Comparison of ENCODE assay signal across 8 cellular contexts in genomic region chr16:77807-78443, GRCh38. TPM values are rescaled to one million over a fixed set of nuclear protein-coding genes. Genes with fewer than 3 reads are reported as not detected.
DNase-seq lines count a peak whose midpoint lies in the region; ATAC-seq and TF ChIP-seq lines count a peak whose summit lies in the region.

Gene MPG, plus strand, starts transcription at chr16:78225. Its CDS starts 85 bp downstream, at chr16:78310.

- WGBS in heart left ventricle, 4 donors, result 0 to 1% (median 1%) methylated on average over 19 to 83 of the region's 83 CpGs
- WGBS in upper lobe of left lung, 2 donors, result 0% methylated on average over 9 to 28 of the region's 83 CpGs

- peak within 1 kb of the TSS; percentile 83 to 87 (median 84) for H3K4me3 Mint-ChIP-seq in T-cell

- peaks cover 28 to 39% (median 30%) of the 10 kb centered on the region in 3 donors for H3K4me1 Mint-ChIP-seq in T-cell

- H3K36me3 ChIP-seq in Loucy (ENCODE audit: insufficient read depth, low read length), result no peaks in the 10 kb centered on the region
- peaks cover 18% of the 10 kb centered on the region for H3K36me3 ChIP-seq in adipocyte (ENCODE audit: control insufficient read depth, insufficient read depth, low read length, severe bottlenecking)
- peaks cover 0 to 21% (median 13%) of the 10 kb centered on the region in 9 donors for H3K36me3 ChIP-seq in heart left ventricle
- H3K36me3 ChIP-seq in upper lobe of left lung, result peaks cover 0 to 20% (median 11%) of the 10 kb centered on the region in 4 donors

- peaks cover 23% of the 10 kb centered on the region for H3K79me2 ChIP-seq in Loucy (ENCODE audit: insufficient read depth, low read length)

- no peaks in the 10 kb centered on the region for H4K20me1 ChIP-seq in Loucy (ENCODE audit: insufficient read depth, low read length, poor library complexity, severe bottlenecking)

- TF ChIP-seq POLR2A in heart left ventricle (IDR thresholded peaks at IDR 0.05) (peak in 1 of 2 donors; percentile 82), upper lobe of left lung (IDR thresholded peaks at IDR 0.05) (peak in 3 of 4 donors; percentile 36 to 85 (median 66))

- H3F3A ChIP-seq in Loucy (ENCODE audit: low read depth), result no peaks in the 10 kb centered on the region

- peak within 1 kb of the TSS; percentile 81 for H3K4me3 ChIP-seq in Loucy (ENCODE audit: low read length, poor library complexity, severe bottlenecking)
- H3K4me3 ChIP-seq in adipocyte (ENCODE audit: low read length), result peak within 1 kb of the TSS; percentile 95
- H3K4me3 ChIP-seq in heart left ventricle, result peak within 1 kb of the TSS; percentile 61 to 99 (median 86)
- H3K4me3 ChIP-seq in upper lobe of left lung, result peak within 1 kb of the TSS; percentile 72 to 97 (median 86)

- H3K9me2 ChIP-seq in Loucy (replicated peaks; ENCODE audit: low read depth, low read length), result no peaks in the 10 kb centered on the region

- peak within 1 kb of the TSS; percentile 27; the same call in 1 of the 2 replicates for H2AFZ ChIP-seq in Loucy (ENCODE audit: low read length)

- H3K27me3 Mint-ChIP-seq in T-cell, result peaks cover 3 to 14% of the 10 kb centered on the region in 2 donors

- DNase-seq in Daoy (ENCODE audit: low read depth), result peak; percentile 85
- DNase-seq in T-cell, result peak; percentile 54 to 86 (median 70)
- DNase-seq in adipocyte (ENCODE audit: low read depth), result peak; percentile 87
- DNase-seq in heart left ventricle, result peak; percentile 91 to 95 (median 92)
- DNase-seq in posterior vena cava (ENCODE audit: low spot score), result peak; percentile 96
- peak; percentile 84 to 98 for DNase-seq in upper lobe of left lung

- CTCF ChIA-PET in T-cell (lab: Charles Lee), result interaction anchor here in 1 of 2 donors (1.0 kb wide), 1 partner anchor 12 kb away, joined by 4 read pairs; no protein-coding TSS in a partner anchor

- H3K4me2 ChIP-seq in Loucy (ENCODE audit: low read depth, low read length, poor library complexity, severe bottlenecking), result peak within 1 kb of the TSS; percentile 99

- TF ChIP-seq CTCF in Loucy (conservative IDR thresholded peaks at IDR 0.05; ENCODE audit: low read length) (no peak), heart left ventricle (IDR thresholded peaks at IDR 0.05) (no peak), upper lobe of left lung (IDR thresholded peaks at IDR 0.05) (peak in 1 of 6 experiments; percentile 25)

- TF ChIP-seq EP300 in upper lobe of left lung (IDR thresholded peaks at IDR 0.05), result no peak

- H3K27me3 ChIP-seq in Loucy (ENCODE audit: insufficient read depth, low read length, poor library complexity, severe bottlenecking) (no peaks in the 10 kb centered on the region), adipocyte (replicated peaks; ENCODE audit: control insufficient read depth, insufficient read depth, low read length) (no peaks in the 10 kb centered on the region), heart left ventricle (peaks cover 0 to 12% (median 0%) of the 10 kb centered on the region in 9 donors), upper lobe of left lung (no peaks in the 10 kb centered on the region)

- peak within 1 kb of the TSS; percentile 91 for H3K9ac ChIP-seq in Loucy (ENCODE audit: low read depth, low read length, poor library complexity, severe bottlenecking)
- H3K9ac ChIP-seq in adipocyte (ENCODE audit: low read length), result peak within 1 kb of the TSS; percentile 98

- H3K27ac Mint-ChIP-seq in T-cell, result peak within 1 kb of the TSS; percentile 82 to 91

- ATAC-seq in GM21786 (IDR thresholded peaks at IDR 0.05; ENCODE audit: unreplicated experiment), result peak; percentile 72
- peak; percentile 86 to 89 (median 88) for ATAC-seq in T-cell (replicated peaks in 1 of 4)
- peak in 3 of 4 donors; percentile 56 to 71 (median 67) for ATAC-seq in heart left ventricle
- peak; percentile 69 to 88 for ATAC-seq in upper lobe of left lung (ENCODE audit: low FRiP score in 2 of 2)

- POLR2A ChIA-PET in T-cell (lab: Charles Lee), result interaction anchor here in 1 of 2 donors (0.6 kb wide), 1 partner anchor 61 kb away, joined by 5 read pairs; no protein-coding TSS in a partner anchor

- no peaks in the 10 kb centered on the region for H3K9me3 Mint-ChIP-seq in T-cell

- H3K27ac ChIP-seq in heart left ventricle (peak within 1 kb of the TSS; percentile 91 to 99 (median 96)), upper lobe of left lung (peak within 1 kb of the TSS; percentile 89 to 98 (median 96))

- H3K4me1 ChIP-seq in Loucy (ENCODE audit: insufficient read depth, low read length, poor library complexity, severe bottlenecking) (peaks cover 31% of the 10 kb centered on the region), adipocyte (ENCODE audit: control insufficient read depth, insufficient read depth, low read length) (peaks cover 43% of the 10 kb centered on the region), heart left ventricle (peaks cover 0 to 66% (median 55%) of the 10 kb centered on the region in 12 donors), upper lobe of left lung (peaks cover 45 to 70% (median 58%) of the 10 kb centered on the region in 4 donors)

- intact Hi-C loops in heart left ventricle (cut with DNase I) (no loop called here), posterior vena cava (cut with DNase I) (no loop called here)

- no peaks in the 10 kb centered on the region for H3K36me3 Mint-ChIP-seq in T-cell

- H3K9me3 ChIP-seq in Loucy (ENCODE audit: insufficient read depth, low read depth, low read length) (no peaks in the 10 kb centered on the region), adipocyte (ENCODE audit: control insufficient read depth, low read length) (no peaks in the 10 kb centered on the region), heart left ventricle (no peaks in the 10 kb centered on the region), upper lobe of left lung (no peaks in the 10 kb centered on the region)

RNA-seq across cellular contexts. Expression of gene MPG, which starts in this region (rescaled TPM):
- total RNA-seq in Daoy (2014; rRNA removed; shearing (Covaris generic)), result 55.8 and 72.2 TPM in 2 replicates
- total RNA-seq in T-cell, result 10 to 100 TPM; 18.3 to 48.2 (median 38.7) TPM
- 10 to 100 TPM; 30.5 to 89.7 (median 38.6) TPM for total RNA-seq in heart left ventricle
- polyA plus RNA-seq in heart left ventricle, result 10 to 100 TPM; 63.5 to 77.3 TPM
- 10 to 100 TPM; 42.2 to 45.6 TPM for total RNA-seq in posterior vena cava
- 10 to 100 TPM; 52.6 to 99.0 (median 71.7) TPM for total RNA-seq in upper lobe of left lung

Comparison
In these comparisons a context has a peak if more than half of its experiments do, and no peak if none do; other contexts are left out.
1. Peak in every context shown above with its lines: DNase-seq, ATAC-seq, H3K4me3 ChIP-seq and H3K27ac ChIP-seq.